19 cellular contexts compared by ENCODE assay signal in genomic region chr9:106927916-106928315, GRCh38.
"Had no signal": no experiment of that assay in that cellular context is flagged by ENCODE, and none has a peak within 500 bp of the region (broad histone marks: within the 10 kb centered on the region; RNA-seq: fewer than 3 reads in every experiment).

No MANE protein-coding gene starts in this region.

- H3K9me3 Mint-ChIP-seq: activated naive CD8-positive, alpha-beta T cell treated with anti-CD3 and anti-CD28 coated beads for 36 hours had no signal

- H3K27me3 Mint-ChIP-seq: activated naive CD8-positive, alpha-beta T cell treated with anti-CD3 and anti-CD28 coated beads for 36 hours had no signal

- H3K4me3 Mint-ChIP-seq: activated naive CD8-positive, alpha-beta T cell treated with anti-CD3 and anti-CD28 coated beads for 36 hours; nephron progenitor cell had no signal

- H3K27ac ChIP-seq: body of pancreas, epithelial cell of prostate, WERI-Rb-1 had no signal

- DNase-seq: activated CD4-positive, alpha-beta T cell treated with anti-CD3 and anti-CD28 coated beads for 1 hour; activated CD4-positive, alpha-beta T cell treated with anti-CD3 and anti-CD28 coated beads, Interleukin-2, amount 50 U/mL, for 4 hours; activated naive CD8-positive, alpha-beta T cell treated with anti-CD3 and anti-CD28 coated beads for 36 hours; activated T-cell treated with anti-CD3 and anti-CD28 coated beads for 4 hours; amygdala; body of pancreas; caudate nucleus; hippocampal formation; nephron progenitor cell; occipital lobe; retina; stimulated activated CD4-positive, alpha-beta T cell treated with anti-CD3 and anti-CD28 coated beads, Interleukin-1b, Interleukin-23, amount 100 ng/mL, for 48 hours; stimulated activated CD8-positive, alpha-beta memory T cell treated with anti-CD3 and anti-CD28 coated beads, Interleukin-4, amount 100 ng/mL, for 48 hours; stimulated activated naive CD4-positive, alpha-beta T cell; SW 1271; T-helper 2 cell; WERI-Rb-1 had no signal

- H3K4me3 ChIP-seq: body of pancreas, lung had no signal

- H3K9me3 ChIP-seq: body of pancreas had no signal

- H3K27me3 ChIP-seq: body of pancreas had no signal

- ATAC-seq: body of pancreas had no signal

- H3K27ac Mint-ChIP-seq: activated naive CD8-positive, alpha-beta T cell treated with anti-CD3 and anti-CD28 coated beads for 36 hours; nephron progenitor cell had no signal

- H3K36me3 Mint-ChIP-seq: activated naive CD8-positive, alpha-beta T cell treated with anti-CD3 and anti-CD28 coated beads for 36 hours had no signal

- H3K4me1 Mint-ChIP-seq: activated naive CD8-positive, alpha-beta T cell treated with anti-CD3 and anti-CD28 coated beads for 36 hours; nephron progenitor cell had no signal
